Comparison of ENCODE assay signal across 26 cellular contexts in genomic region chr2:58006952-58007284, GRCh38. TPM values are rescaled to one million over a fixed set of nuclear protein-coding genes. Genes with fewer than 3 reads are reported as not detected.
DNase-seq lines count a peak whose midpoint lies in the region; ATAC-seq, FAIRE-seq and TF ChIP-seq lines count a peak whose summit lies in the region.
"Had no signal": no experiment of that assay in that cellular context is flagged by ENCODE, and none has a peak within 500 bp of the region (broad histone marks: within the 10 kb centered on the region; RNA-seq: fewer than 3 reads in every experiment).

No MANE protein-coding gene starts in this region.

- no peak for TF ChIP-seq POLR2A in GM18505 (IDR thresholded peaks at IDR 0.05; ENCODE audit: borderline replicate concordance, extremely low read depth, insufficient read depth, insufficient read length)

- H3K4me3 Mint-ChIP-seq in CD4-positive, alpha-beta T cell: no peak overlapping the region
- H3K4me3 Mint-ChIP-seq: activated CD8-positive, alpha-beta T cell treated with anti-CD3 and anti-CD28 coated beads for 36 hours; B cell; naive thymus-derived CD4-positive, alpha-beta T cell had no signal

- H3K27ac ChIP-seq in CD4-positive, alpha-beta T cell (ENCODE audit: low read depth, low read length): no peak overlapping the region
- H3K27ac ChIP-seq: coronary artery, parathyroid adenoma, RWPE1, testis had no signal

- no peak for TF ChIP-seq CTCF in GM10248 (IDR thresholded peaks at IDR 0.05; ENCODE audit: control extremely low read depth, extremely low read depth, low read depth, missing control alignments)
- TF ChIP-seq CTCF in CD4-positive, alpha-beta T cell (IDR thresholded peaks at IDR 0.05): no peak

- intact Hi-C loops in CD4-positive, alpha-beta T cell (cut with DNase I, micrococcal nuclease): no loop called here

- no peaks in the 10 kb centered on the region for H3K27me3 ChIP-seq in CD4-positive, alpha-beta T cell (ENCODE audit: control insufficient read depth, insufficient read depth, low read length)
- H3K27me3 ChIP-seq: testis had no signal

- no peaks in the 10 kb centered on the region for H3K27me3 Mint-ChIP-seq in CD4-positive, alpha-beta T cell
- H3K27me3 Mint-ChIP-seq: activated CD8-positive, alpha-beta T cell treated with anti-CD3 and anti-CD28 coated beads for 36 hours; B cell; naive thymus-derived CD4-positive, alpha-beta T cell had no signal

- H3K9me3 ChIP-seq in CD4-positive, alpha-beta T cell (ENCODE audit: control insufficient read depth, low read length): no peaks in the 10 kb centered on the region
- H3K9me3 ChIP-seq: SK-N-SH, testis had no signal

- no peaks in the 10 kb centered on the region for H3K4me1 Mint-ChIP-seq in CD4-positive, alpha-beta T cell (ENCODE audit: low read depth)
- H3K4me1 Mint-ChIP-seq: B cell had no signal

- H3K27ac Mint-ChIP-seq in CD4-positive, alpha-beta T cell: no peak overlapping the region
- H3K27ac Mint-ChIP-seq: activated CD8-positive, alpha-beta T cell treated with anti-CD3 and anti-CD28 coated beads for 36 hours; B cell; naive thymus-derived CD4-positive, alpha-beta T cell had no signal

- POLR2A ChIA-PET in GM10248 (lab: Yijun Ruan, JAX): no interaction called here
- POLR2A ChIA-PET in CD4-positive, alpha-beta T cell (lab: Charles Lee): no interaction called here

- ATAC-seq in GM18505 (IDR thresholded peaks at IDR 0.05; ENCODE audit: unreplicated experiment): peak; percentile 45
- ATAC-seq in GM19452 (IDR thresholded peaks at IDR 0.05; ENCODE audit: unreplicated experiment): peak; percentile 56
- ATAC-seq in HG02798 (IDR thresholded peaks at IDR 0.05; ENCODE audit: poor library complexity, unreplicated experiment): peak; percentile 55
- peak; percentile 37 for ATAC-seq in HG03378 (IDR thresholded peaks at IDR 0.05; ENCODE audit: unreplicated experiment)
- ATAC-seq in CD4-positive, alpha-beta T cell (ENCODE audit: poor library complexity): no peak
- ATAC-seq: activated CD8-positive, alpha-beta T cell treated with anti-CD3 and anti-CD28 coated beads for 36 hours; left cardiac atrium; naive thymus-derived CD4-positive, alpha-beta T cell; sciatic nerve had no signal

- CTCF ChIA-PET in GM10248 (lab: Yijun Ruan, JAX): interaction anchor here (0.8 kb wide), 1 partner anchor 12 kb away, joined by 3 read pairs; no protein-coding TSS in a partner anchor
- CTCF ChIA-PET in CD4-positive, alpha-beta T cell (lab: Charles Lee): no interaction called here

- no peaks in the 10 kb centered on the region for H3K36me3 Mint-ChIP-seq in CD4-positive, alpha-beta T cell (ENCODE audit: low read depth)
- H3K36me3 Mint-ChIP-seq: naive thymus-derived CD4-positive, alpha-beta T cell had no signal

- H3K9me3 Mint-ChIP-seq in CD4-positive, alpha-beta T cell: no peaks in the 10 kb centered on the region
- H3K9me3 Mint-ChIP-seq: activated CD8-positive, alpha-beta T cell treated with anti-CD3 and anti-CD28 coated beads for 36 hours had no signal

- FAIRE-seq in HTR-8/SVneo (lab: Jason Lieb, UNC): no peak
- FAIRE-seq: A204.1, bronchial epithelial cell had no signal

- DNase-seq in NCI-H748 treated with DMSO at 0.1 percent for 48 hours (lab: John Stamatoyannopoulos, UW) (no peak), HTR-8/SVneo (ENCODE audit: insufficient read length, low spot score) (no peak), GM10248 (ENCODE audit: extremely low spot score) (no peak)
- DNase-seq in CD4-positive, alpha-beta T cell: no peak
- DNase-seq: activated CD8-positive, alpha-beta T cell treated with anti-CD3 and anti-CD28 coated beads for 36 hours; activated gamma-delta T cell treated with Interleukin-2 at 50 U/mL for 16 hours; amniotic stem cell; COR-L47; left cardiac atrium; mesenchymal stem cell; naive thymus-derived CD4-positive, alpha-beta T cell; NCI-H1417; NCI-H510A treated with DMSO at 0.1 percent for 48 hours; SK-N-SH; testis had no signal

RNA-seq across cellular contexts. Expression of gene VRK2, which starts 39.7 kb away (rescaled TPM):
- total RNA-seq in CD4-positive, alpha-beta T cell: 10 to 100 TPM; 11.1 to 11.5 TPM
